In genomic region chr21:34865922-34866271, GRCh38 we compare ENCODE assay signal across 1 cellular context.
TF ChIP-seq lines count a peak whose summit lies in the region.

No MANE protein-coding gene starts in this region.

TF ChIP-seq in GM23338, 12 proteins besides CTCF, POLR2A, EP300 and RAD21 (continued from another document):
- no peak for TF ChIP-seq REST (IDR thresholded peaks at IDR 0.05; ENCODE audit: unreplicated experiment)
- no peak for TF ChIP-seq EZH2 (IDR thresholded peaks at IDR 0.05; ENCODE audit: low read depth, unreplicated experiment)
- TF ChIP-seq POLR2AphosphoS5 (IDR thresholded peaks at IDR 0.05; ENCODE audit: low read depth), result peak; percentile 61
- no peak for TF ChIP-seq STAT1 (IDR thresholded peaks at IDR 0.05; ENCODE audit: unreplicated experiment)
